In genomic region chr16:49491111-49491670, GRCh38 we compare ENCODE assay signal across 16 cellular contexts.
DNase-seq lines count a peak whose midpoint lies in the region; ATAC-seq, FAIRE-seq and TF ChIP-seq lines count a peak whose summit lies in the region.
"Had no signal": no experiment of that assay in that cellular context is flagged by ENCODE, and none has a peak within 500 bp of the region (broad histone marks: within the 10 kb centered on the region; RNA-seq: fewer than 3 reads in every experiment).

No MANE protein-coding gene starts in this region.

- TF ChIP-seq POLR2A in right lobe of liver (IDR thresholded peaks at IDR 0.05): no peak
- no peak for TF ChIP-seq POLR2A in HepG2 (IDR thresholded peaks at IDR 0.05; ENCODE audit: insufficient read depth in 1 of 2, low read depth in 2 of 2, low read length in 2 of 2)

- POLR2A ChIA-PET in HepG2 (lab: Yijun Ruan, JAX): no interaction called here
- POLR2A ChIA-PET in WTC11 (lab: Charles Lee): interaction anchor here (0.7 to 1.0 kb wide), 2 partner anchors 8 to 149 kb away, joined by 3 to 5 read pairs; no protein-coding TSS in a partner anchor

- no peaks in the 10 kb centered on the region for H3K27me3 ChIP-seq in right lobe of liver
- H3K27me3 ChIP-seq in HepG2 (ENCODE audit: control insufficient read depth in 1 of 2, insufficient read depth in 2 of 2, low read length in 2 of 2): peaks cover 0 to 11% of the 10 kb centered on the region in 2 experiments; a peak in 2 of 5 replicates
- H3K27me3 ChIP-seq in lower lobe of right lung (ENCODE audit: low read depth): no peaks in the 10 kb centered on the region
- no peaks in the 10 kb centered on the region for H3K27me3 ChIP-seq in effector memory CD4-positive, alpha-beta T cell (replicated peaks; ENCODE audit: control insufficient read depth, insufficient read depth, low read length, poor library complexity, severe bottlenecking)
- H3K27me3 ChIP-seq: Peyer's patch had no signal

- H3K27ac ChIP-seq in right lobe of liver (peak overlapping the region in 2 of 3 donors; percentile 43 to 69), HepG2 (ENCODE audit: extremely low read length, insufficient read depth, low read length) (no peak overlapping the region), lower lobe of right lung (no peak overlapping the region)
- H3K27ac ChIP-seq in effector memory CD4-positive, alpha-beta T cell (ENCODE audit: insufficient read depth, low read length, poor library complexity, severe bottlenecking): no peak overlapping the region
- H3K27ac ChIP-seq: Peyer's patch had no signal

- intact Hi-C loops in right lobe of liver (cut with DNase I) (loop anchor here in 1 of 2 donors (5.0 kb wide), 1 partner anchor 106 kb away; no protein-coding TSS in a partner anchor), HepG2 (cut with micrococcal nuclease; ENCODE audit: unreplicated experiment) (loop anchor here (5.0 kb wide), 1 partner anchor 431 kb away; no protein-coding TSS in a partner anchor), lower lobe of right lung (cut with DNase I) (no loop called here)

- TF ChIP-seq EP300 in HepG2 (IDR thresholded peaks at IDR 0.05; ENCODE audit: low read depth in 2 of 2, low read length in 2 of 2) (no peak), HepG2 (CRISPR knock-in tag; IDR thresholded peaks at IDR 0.05; ENCODE audit: borderline replicate concordance) (no peak)

- 82% methylated on average over 18 of the region's 20 CpGs for WGBS in right lobe of liver (ENCODE audit: insufficient coverage, low coverage, low lambda C conversion rate, missing lambda C conversion rate)
- WGBS in HepG2 (ENCODE audit: low lambda C conversion rate): 62% methylated on average over 20 of the region's 20 CpGs

- DNase-seq in right lobe of liver: no peak
- DNase-seq in HepG2 (ENCODE audit: low spot score): no peak
- DNase-seq in WTC11 (ENCODE audit: low spot score): no peak
- peak; percentile 19 for DNase-seq in lower lobe of right lung
- no peak for DNase-seq in type B pancreatic cell (ENCODE audit: extremely low spot score, unreplicated experiment)
- DNase-seq in activated CD4-positive, alpha-beta T cell treated with anti-CD3 and anti-CD28 coated beads for 4 hours: no peak
- DNase-seq in NCI-H1105 treated with DMSO at 0.1 percent for 48 hours (lab: John Stamatoyannopoulos, UW): no peak
- no peak for DNase-seq in effector memory CD4-positive, alpha-beta T cell
- DNase-seq: EL; NCI-H1930; stimulated activated CD4-positive, alpha-beta T cell treated with anti-CD3 and anti-CD28 coated beads, Interleukin-4, amount 100 ng/mL, for 24 hours had no signal

- H3K4me1 ChIP-seq in right lobe of liver (no peaks in the 10 kb centered on the region), HepG2 (ENCODE audit: insufficient read depth, low read length) (no peaks in the 10 kb centered on the region), lower lobe of right lung (peaks cover 11% of the 10 kb centered on the region)
- peaks cover 6% of the 10 kb centered on the region for H3K4me1 ChIP-seq in effector memory CD4-positive, alpha-beta T cell (ENCODE audit: control insufficient read depth, insufficient read depth, low read length, poor library complexity, severe bottlenecking)

- FAIRE-seq in HepG2 (lab: Jason Lieb, UNC): no peak
- FAIRE-seq: bronchial epithelial cell had no signal

- no peak overlapping the region for H3K4me2 ChIP-seq in HepG2 (ENCODE audit: low read depth, low read length)

- H3K4me3 ChIP-seq in right lobe of liver: peak overlapping the region in 2 of 3 donors; percentile 35 to 58
- no peak overlapping the region for H3K4me3 ChIP-seq in HepG2 (replicated peaks in 1 of 3; ENCODE audit: insufficient read depth in 1 of 3, low read depth in 2 of 3, low read length in 3 of 3)
- no peak overlapping the region for H3K4me3 ChIP-seq in lower lobe of right lung
- H3K4me3 ChIP-seq in effector memory CD4-positive, alpha-beta T cell (ENCODE audit: insufficient read depth, low read depth, low read length, poor library complexity, severe bottlenecking): no peak overlapping the region

- in situ Hi-C loops in HepG2 (cut with HindIII; ENCODE audit: extremely low pct_ligation_motif_present, low pct_unique_long_range_greater_than_20kb): loop anchor here (10.0 kb wide), 1 partner anchor 434 kb away; no protein-coding TSS in a partner anchor

- H3K79me2 ChIP-seq in HepG2 (ENCODE audit: insufficient read depth, low read length): no peaks in the 10 kb centered on the region

- TF ChIP-seq CTCF in right lobe of liver (IDR thresholded peaks at IDR 0.05): no peak
- TF ChIP-seq CTCF in HepG2 (CRISPR knock-in tag; IDR thresholded peaks at IDR 0.05): no peak
- no peak for TF ChIP-seq CTCF in WTC11 (IDR thresholded peaks at IDR 0.05)
- no peak for TF ChIP-seq CTCF in lower lobe of right lung (IDR thresholded peaks at IDR 0.05)
- TF ChIP-seq CTCF in type B pancreatic cell (conservative IDR thresholded peaks at IDR 0.05): no peak

- H3K9me3 ChIP-seq in right lobe of liver: no peaks in the 10 kb centered on the region
- no peaks in the 10 kb centered on the region for H3K9me3 ChIP-seq in HepG2 (ENCODE audit: low read length)
- no peaks in the 10 kb centered on the region for H3K9me3 ChIP-seq in lower lobe of right lung
- no peaks in the 10 kb centered on the region for H3K9me3 ChIP-seq in effector memory CD4-positive, alpha-beta T cell (ENCODE audit: control insufficient read depth, low read length)
- H3K9me3 ChIP-seq: Peyer's patch had no signal

- H3K4me1 Mint-ChIP-seq in WTC11: peaks cover 16% of the 10 kb centered on the region
- peaks cover 15% of the 10 kb centered on the region for H3K4me1 Mint-ChIP-seq in type B pancreatic cell (ENCODE audit: unreplicated experiment)

- BruUV-seq in HepG2 (replicated peaks; lab: Mats Ljungman, UMichigan): no TSS peak

- no peak for TF ChIP-seq RAD21 in HepG2 (CRISPR knock-in tag; IDR thresholded peaks at IDR 0.05)

- ATAC-seq in right lobe of liver (no peak), HepG2 (no peak), WTC11 (no peak), lower lobe of right lung (no peak)
- ATAC-seq: SK-N-SH treated with all-trans-retinoic acid at 6 μM for 48 hours had no signal

- CTCF ChIA-PET in HepG2 (lab: Yijun Ruan, JAX; ENCODE audit: low intra/inter-chr PET ratio, low total read pairs): interaction anchor here (1.0 to 1.2 kb wide), 2 partner anchors 83 to 102 kb away, joined by 3 to 4 read pairs; no protein-coding TSS in a partner anchor
- CTCF ChIA-PET in WTC11 (lab: Charles Lee): interaction anchor here (0.7 to 2.7 kb wide), 9 partner anchors 14 to 642 kb away, joined by 3 to 12 read pairs (median 4); no protein-coding TSS in a partner anchor

- no peaks in the 10 kb centered on the region for H3K27me3 Mint-ChIP-seq in WTC11 (ENCODE audit: low read depth)
- H3K27me3 Mint-ChIP-seq in type B pancreatic cell: no peaks in the 10 kb centered on the region

- no peaks in the 10 kb centered on the region for H4K20me1 ChIP-seq in HepG2 (ENCODE audit: insufficient read depth, low read length)

- no peak overlapping the region for H3K9ac ChIP-seq in HepG2 (ENCODE audit: insufficient read depth, low read depth, low read length)

- H3K36me3 ChIP-seq in right lobe of liver: no peaks in the 10 kb centered on the region
- H3K36me3 ChIP-seq in HepG2 (replicated peaks in 1 of 2; ENCODE audit: control insufficient read depth in 1 of 2, insufficient read depth in 2 of 2, low read length in 2 of 2): no peaks in the 10 kb centered on the region
- no peaks in the 10 kb centered on the region for H3K36me3 ChIP-seq in lower lobe of right lung
- no peaks in the 10 kb centered on the region for H3K36me3 ChIP-seq in effector memory CD4-positive, alpha-beta T cell (ENCODE audit: control insufficient read depth, insufficient read depth, low read length)
- H3K36me3 ChIP-seq: Peyer's patch had no signal

- H3K27ac Mint-ChIP-seq in WTC11 (peak overlapping the region; percentile 94), type B pancreatic cell (peak overlapping the region; percentile 16)
- H3K27ac Mint-ChIP-seq: activated naive CD8-positive, alpha-beta T cell; CD8-positive, alpha-beta memory T cell had no signal

- H3K4me3 Mint-ChIP-seq in WTC11 (peak overlapping the region; percentile 49; the same call in 1 of the 2 replicates), type B pancreatic cell (peak overlapping the region; percentile 24)
- H3K4me3 Mint-ChIP-seq: activated naive CD8-positive, alpha-beta T cell; CD8-positive, alpha-beta memory T cell had no signal

- H2AFZ ChIP-seq in HepG2 (ENCODE audit: low read length): no peak overlapping the region

- H3K36me3 Mint-ChIP-seq in WTC11: no peaks in the 10 kb centered on the region; the same call in 1 of the 2 replicates
- peaks cover 1% of the 10 kb centered on the region for H3K36me3 Mint-ChIP-seq in type B pancreatic cell
- H3K36me3 Mint-ChIP-seq: activated naive CD8-positive, alpha-beta T cell; CD8-positive, alpha-beta memory T cell had no signal

- H3K9me3 Mint-ChIP-seq in WTC11 (0 out of 2 replicates have a peak, but pooled peaks cover under 1% of the 10 kb centered on the region), type B pancreatic cell (no peaks in the 10 kb centered on the region)

TF ChIP-seq in HepG2, 621 proteins besides CTCF, POLR2A, EP300 and RAD21 (continues in another document):
- TF ChIP-seq GTF2F1 (IDR thresholded peaks at IDR 0.05; ENCODE audit: low read length) (no peak), PHF8 (CRISPR knock-in tag; IDR thresholded peaks at IDR 0.05) (no peak), ZNF547 (CRISPR knock-in tag; IDR thresholded peaks at IDR 0.05) (no peak)

TF ChIP-seq in WTC11, 78 proteins besides CTCF, POLR2A, EP300 and RAD21 (continues in another document):
- TF ChIP-seq ZNF512 (CRISPR knock-in tag; IDR thresholded peaks at IDR 0.05; ENCODE audit: borderline replicate concordance): no peak
- no peak for TF ChIP-seq NR2C2 (CRISPR knock-in tag; IDR thresholded peaks at IDR 0.05)
- TF ChIP-seq ZNF396 (CRISPR knock-in tag; IDR thresholded peaks at IDR 0.05; ENCODE audit: borderline replicate concordance): no peak
- TF ChIP-seq ZNF121 (CRISPR knock-in tag; IDR thresholded peaks at IDR 0.05): no peak
- TF ChIP-seq MYBL2 (CRISPR knock-in tag; IDR thresholded peaks at IDR 0.05): no peak

Comparison
In these comparisons a context has a peak if more than half of its experiments do, and no peak if none do; other contexts are left out.
1. H3K27ac ChIP-seq: peak in right lobe of liver (2 of 3); none in HepG2 (single experiment), lower lobe of right lung (single experiment) and effector memory CD4-positive, alpha-beta T cell (single experiment).
2. H3K4me3 ChIP-seq: peak in right lobe of liver (2 of 3); none in HepG2 (0 of 3), lower lobe of right lung (single experiment) and effector memory CD4-positive, alpha-beta T cell (single experiment).